ENCODE assay signal across 14 cellular contexts in the genomic region with DNA sequence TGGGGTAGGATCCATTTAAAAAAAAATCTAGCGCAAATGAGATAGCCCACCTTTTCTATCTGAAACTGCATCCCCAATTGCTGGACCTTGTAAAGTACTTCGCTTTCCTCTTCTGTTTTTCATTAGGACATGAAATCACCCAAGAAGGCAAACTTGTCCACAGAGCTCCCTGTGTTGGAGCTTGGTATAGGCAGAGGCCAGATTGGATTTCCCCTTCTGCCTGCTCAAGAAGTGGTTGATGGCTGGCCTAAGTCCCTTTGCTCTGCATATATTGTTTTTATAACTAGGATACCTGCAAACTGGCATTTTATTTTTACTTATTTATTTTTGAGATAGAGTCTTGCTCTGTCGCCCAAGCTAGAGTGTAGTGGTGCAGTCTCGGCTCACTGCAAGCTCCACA.
"Had no signal": no experiment of that assay in that cellular context is flagged by ENCODE, and none has a peak within 500 bp of the region (broad histone marks: within the 10 kb centered on the region; RNA-seq: fewer than 3 reads in every experiment).

No MANE protein-coding gene starts in this region.

- H3K4me1 Mint-ChIP-seq: nephron had no signal

- ATAC-seq: activated CD8-positive, alpha-beta T cell treated with anti-CD3 and anti-CD28 coated beads, Interleukin-2, amount 10 ng/mL, durations not matched to agents 7 days and 5 days had no signal

- H3K27me3 ChIP-seq: esophagus muscularis mucosa, tibial artery had no signal

- H3K27ac Mint-ChIP-seq: activated CD8-positive, alpha-beta T cell treated with anti-CD3 and anti-CD28 coated beads, Interleukin-2, amount 10 ng/mL, durations not matched to agents 7 days and 5 days; nephron had no signal

- H3K9me3 ChIP-seq: esophagus muscularis mucosa, mucosa of descending colon had no signal

- DNase-seq: activated CD4-positive, alpha-beta T cell treated with anti-CD3 and anti-CD28 coated beads for 48 hours; activated CD8-positive, alpha-beta memory T cell treated with anti-CD3 and anti-CD28 coated beads, Interleukin-2, amount 50 U/mL, for 48 hours; activated CD8-positive, alpha-beta T cell treated with anti-CD3 and anti-CD28 coated beads, Interleukin-2, amount 10 ng/mL, durations not matched to agents 7 days and 5 days; hypothalamus; stimulated activated CD4-positive, alpha-beta T cell treated with anti-CD3 and anti-CD28 coated beads, Interleukin-15, amount 100 ng/mL, for 24 hours; stimulated activated CD4-positive, alpha-beta T cell treated with anti-CD3 and anti-CD28 coated beads, Interleukin-4, amount 100 ng/mL, for 4 hours; T1000; WERI-Rb-1 had no signal

- H3K27me3 Mint-ChIP-seq: activated naive CD8-positive, alpha-beta T cell had no signal

- H3K9me3 Mint-ChIP-seq: nephron had no signal

- H3K4me3 ChIP-seq: esophagus muscularis mucosa, lung, mucosa of descending colon, tibial artery had no signal

- H3K4me3 Mint-ChIP-seq: activated CD8-positive, alpha-beta T cell treated with anti-CD3 and anti-CD28 coated beads, Interleukin-2, amount 10 ng/mL, durations not matched to agents 7 days and 5 days; activated naive CD8-positive, alpha-beta T cell; nephron had no signal

- H3K27ac ChIP-seq: esophagus muscularis mucosa, tibial artery, WERI-Rb-1 had no signal
